1 cellular context compared by ENCODE assay signal in genomic region chr11:94455861-94456260, GRCh38.
TF ChIP-seq lines count a peak whose summit lies in the region.

No MANE protein-coding gene starts in this region.

TF ChIP-seq in Ishikawa, 13 proteins besides CTCF, POLR2A, EP300 and RAD21 (continued from another document):
- TF ChIP-seq, protein P1, sequence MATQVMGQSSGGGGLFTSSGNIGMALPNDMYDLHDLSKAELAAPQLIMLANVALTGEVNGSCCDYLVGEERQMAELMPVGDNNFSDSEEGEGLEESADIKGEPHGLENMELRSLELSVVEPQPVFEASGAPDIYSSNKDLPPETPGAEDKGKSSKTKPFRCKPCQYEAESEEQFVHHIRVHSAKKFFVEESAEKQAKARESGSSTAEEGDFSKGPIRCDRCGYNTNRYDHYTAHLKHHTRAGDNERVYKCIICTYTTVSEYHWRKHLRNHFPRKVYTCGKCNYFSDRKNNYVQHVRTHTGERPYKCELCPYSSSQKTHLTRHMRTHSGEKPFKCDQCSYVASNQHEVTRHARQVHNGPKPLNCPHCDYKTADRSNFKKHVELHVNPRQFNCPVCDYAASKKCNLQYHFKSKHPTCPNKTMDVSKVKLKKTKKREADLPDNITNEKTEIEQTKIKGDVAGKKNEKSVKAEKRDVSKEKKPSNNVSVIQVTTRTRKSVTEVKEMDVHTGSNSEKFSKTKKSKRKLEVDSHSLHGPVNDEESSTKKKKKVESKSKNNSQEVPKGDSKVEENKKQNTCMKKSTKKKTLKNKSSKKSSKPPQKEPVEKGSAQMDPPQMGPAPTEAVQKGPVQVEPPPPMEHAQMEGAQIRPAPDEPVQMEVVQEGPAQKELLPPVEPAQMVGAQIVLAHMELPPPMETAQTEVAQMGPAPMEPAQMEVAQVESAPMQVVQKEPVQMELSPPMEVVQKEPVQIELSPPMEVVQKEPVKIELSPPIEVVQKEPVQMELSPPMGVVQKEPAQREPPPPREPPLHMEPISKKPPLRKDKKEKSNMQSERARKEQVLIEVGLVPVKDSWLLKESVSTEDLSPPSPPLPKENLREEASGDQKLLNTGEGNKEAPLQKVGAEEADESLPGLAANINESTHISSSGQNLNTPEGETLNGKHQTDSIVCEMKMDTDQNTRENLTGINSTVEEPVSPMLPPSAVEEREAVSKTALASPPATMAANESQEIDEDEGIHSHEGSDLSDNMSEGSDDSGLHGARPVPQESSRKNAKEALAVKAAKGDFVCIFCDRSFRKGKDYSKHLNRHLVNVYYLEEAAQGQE (IDR thresholded peaks at IDR 0.05; ENCODE audit: low read depth): no peak
